25 cellular contexts compared by ENCODE assay signal in the genomic region with DNA sequence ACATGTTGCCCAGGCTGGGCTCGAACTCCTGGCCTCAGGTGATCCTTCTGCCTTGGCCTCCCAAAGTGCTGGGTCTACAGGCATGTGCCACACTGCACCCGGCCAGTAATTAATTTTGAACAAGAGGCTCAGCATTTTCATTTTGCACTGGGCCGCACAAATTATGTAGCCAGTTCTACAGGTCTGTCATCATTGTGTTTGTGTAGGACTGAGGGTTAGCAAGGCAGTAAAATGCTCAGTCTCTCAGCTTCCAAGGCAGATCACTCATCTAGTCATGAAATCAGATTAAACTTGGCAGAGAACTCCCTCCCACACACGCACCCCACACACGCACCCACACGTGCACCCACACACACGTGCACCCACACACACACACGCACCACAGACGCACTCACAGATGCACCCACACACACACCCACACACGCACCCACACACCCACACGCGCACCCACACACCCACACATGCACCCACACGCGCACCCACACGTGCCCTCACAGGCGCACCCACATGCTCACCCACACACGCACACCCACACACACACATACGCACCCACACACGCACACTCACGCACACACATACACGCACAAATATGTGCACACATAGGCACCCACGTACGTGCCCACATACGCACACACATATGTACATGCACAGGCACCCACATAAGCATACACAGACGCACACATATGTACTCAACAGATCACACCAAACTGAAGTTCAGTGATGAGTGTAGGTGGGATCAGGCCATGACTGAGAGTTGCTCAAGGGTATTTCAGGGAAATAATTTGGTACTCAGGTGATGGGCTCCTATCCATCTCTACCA. TPM values are rescaled to one million over a fixed set of nuclear protein-coding genes. Genes with fewer than 3 reads are reported as not detected.
A peak's percentile ranks its signal among the peaks of the same experiment; 100 is the strongest.
DNase-seq lines count a peak whose midpoint lies in the region; ATAC-seq and TF ChIP-seq lines count a peak whose summit lies in the region.
"Had no signal": no experiment of that assay in that cellular context is flagged by ENCODE, and none has a peak within 500 bp of the region (broad histone marks: within the 10 kb centered on the region; RNA-seq: fewer than 3 reads in every experiment).

No MANE protein-coding gene starts in this region.

- H3K9ac ChIP-seq in HCT116 (ENCODE audit: low read length), result peak overlapping the region; percentile 56; the same call in 1 of the 2 replicates
- H3K9ac ChIP-seq: BLaER1 had no signal

- H3K4me3 ChIP-seq in HCT116 (replicated peaks in 1 of 2; ENCODE audit: low read depth in 1 of 2, low read length in 2 of 2), result no peak overlapping the region
- no peak overlapping the region for H3K4me3 ChIP-seq in MG63
- H3K4me3 ChIP-seq: BLaER1, colonic mucosa, gastroesophageal sphincter, smooth muscle cell, upper lobe of left lung had no signal

- intact Hi-C loops in HCT116 (cut with micrococcal nuclease), result loop anchor here (2.0 to 10.0 kb wide), 3 partner anchors 25 to 919 kb away; no protein-coding TSS in a partner anchor

- H3K4me3 Mint-ChIP-seq in activated naive CD8-positive, alpha-beta T cell treated with anti-CD3 and anti-CD28 coated beads for 36 hours, result peak overlapping the region; percentile 42
- H3K4me3 Mint-ChIP-seq in neural crest cell, result no peak overlapping the region
- H3K4me3 Mint-ChIP-seq: activated B cell treated with CpG ODN at 0.5 μM for 24 hours; effector memory CD8-positive, alpha-beta T cell had no signal

- RAD21 ChIA-PET in HCT116 (lab: Charles Lee; ENCODE audit: low non-redundant PET in 1 of 2, low total read pairs in 2 of 2, uncharacterized antibody in 2 of 2, unreplicated experiment in 2 of 2), result no interaction called here

- no peak overlapping the region for H3K27ac ChIP-seq in HCT116 (ENCODE audit: low read depth, low read length)
- H3K27ac ChIP-seq: BLaER1, colonic mucosa, gastroesophageal sphincter, upper lobe of left lung had no signal

- no peaks in the 10 kb centered on the region for H3K4me1 Mint-ChIP-seq in activated naive CD8-positive, alpha-beta T cell treated with anti-CD3 and anti-CD28 coated beads for 36 hours
- H3K4me1 Mint-ChIP-seq in neural crest cell, result peaks cover 5% of the 10 kb centered on the region

- H4K20me1 ChIP-seq in HCT116 (ENCODE audit: insufficient read depth), result no peaks in the 10 kb centered on the region
- H4K20me1 ChIP-seq: BLaER1 had no signal

- CTCF ChIA-PET in HCT116 (lab: Charles Lee), result interaction anchor here (1.0 to 3.9 kb wide), 3 partner anchors 13 to 191 kb away, joined by 3 to 43 read pairs (median 22); no protein-coding TSS in a partner anchor

- H3K4me2 ChIP-seq in HCT116 (ENCODE audit: low read length), result peak overlapping the region; percentile 69
- H3K4me2 ChIP-seq: BLaER1, smooth muscle cell had no signal

- POLR2A ChIA-PET in HCT116 (lab: Charles Lee), result interaction anchor here (1.4 kb wide), 1 partner anchor 25 kb away, joined by 3 read pairs; no protein-coding TSS in a partner anchor

- H3K9me3 Mint-ChIP-seq in activated naive CD8-positive, alpha-beta T cell treated with anti-CD3 and anti-CD28 coated beads for 36 hours, result no peaks in the 10 kb centered on the region
- peaks cover 5% of the 10 kb centered on the region for H3K9me3 Mint-ChIP-seq in neural crest cell
- H3K9me3 Mint-ChIP-seq: activated B cell treated with CpG ODN at 0.5 μM for 24 hours; effector memory CD8-positive, alpha-beta T cell had no signal

- H3K36me3 Mint-ChIP-seq in activated naive CD8-positive, alpha-beta T cell treated with anti-CD3 and anti-CD28 coated beads for 36 hours, result no peaks in the 10 kb centered on the region
- peaks cover 2% of the 10 kb centered on the region for H3K36me3 Mint-ChIP-seq in neural crest cell (ENCODE audit: low read depth)

- H3K27me3 ChIP-seq in HCT116 (ENCODE audit: insufficient read depth, low read length) (no peaks in the 10 kb centered on the region), MG63 (no peaks in the 10 kb centered on the region)
- H3K27me3 ChIP-seq: BLaER1, colonic mucosa, gastroesophageal sphincter, upper lobe of left lung had no signal

- TF ChIP-seq POLR2A in HCT116 (IDR thresholded peaks at IDR 0.05; ENCODE audit: borderline replicate concordance, extremely low read depth, insufficient read depth, insufficient read length), result no peak

- H3K27ac Mint-ChIP-seq in activated naive CD8-positive, alpha-beta T cell treated with anti-CD3 and anti-CD28 coated beads for 36 hours, result no peak overlapping the region
- peak overlapping the region; percentile 65 for H3K27ac Mint-ChIP-seq in neural crest cell (ENCODE audit: unreplicated experiment)
- H3K27ac Mint-ChIP-seq: activated B cell treated with CpG ODN at 0.5 μM for 24 hours; effector memory CD8-positive, alpha-beta T cell had no signal

- TF ChIP-seq CTCF in HCT116 (IDR thresholded peaks at IDR 0.05 in 2 of 3, conservative IDR thresholded peaks at IDR 0.05 in 1 of 3; ENCODE audit: borderline replicate concordance in 1 of 3, insufficient read depth in 1 of 3, low read depth in 2 of 3, low read length in 2 of 3) (no peak), neural crest cell (conservative IDR thresholded peaks at IDR 0.05) (no peak)

- H3K9me2 ChIP-seq in HCT116 (ENCODE audit: insufficient read depth), result no peaks in the 10 kb centered on the region

- H3K36me3 ChIP-seq in HCT116 (ENCODE audit: control insufficient read depth in 1 of 2, insufficient read depth in 2 of 2, low read length in 2 of 2) (no peaks in the 10 kb centered on the region), MG63 (no peaks in the 10 kb centered on the region)
- H3K36me3 ChIP-seq: BLaER1, colonic mucosa, gastroesophageal sphincter, upper lobe of left lung had no signal

- H3K4me1 ChIP-seq in HCT116 (ENCODE audit: control insufficient read depth in 1 of 2, insufficient read depth in 2 of 2, low read length in 2 of 2), result peaks cover 14 to 45% of the 10 kb centered on the region in 2 experiments
- H3K4me1 ChIP-seq: colonic mucosa, gastroesophageal sphincter, upper lobe of left lung had no signal

- no peaks in the 10 kb centered on the region for H3K9me3 ChIP-seq in HCT116 (ENCODE audit: control insufficient read depth in 1 of 2, insufficient read depth in 1 of 2, low read depth in 1 of 2, low read length in 2 of 2)
- H3K9me3 ChIP-seq in MG63, result no peaks in the 10 kb centered on the region
- H3K9me3 ChIP-seq: BLaER1, colonic mucosa, gastroesophageal sphincter, upper lobe of left lung had no signal

- H3K27me3 Mint-ChIP-seq in activated naive CD8-positive, alpha-beta T cell treated with anti-CD3 and anti-CD28 coated beads for 36 hours, result no peaks in the 10 kb centered on the region
- H3K27me3 Mint-ChIP-seq in neural crest cell (ENCODE audit: low read depth), result no peaks in the 10 kb centered on the region
- H3K27me3 Mint-ChIP-seq: activated B cell treated with CpG ODN at 0.5 μM for 24 hours had no signal

- DNase-seq in activated T-cell treated with anti-CD3 and anti-CD28 coated beads for 4 hours (peak; percentile 5), HCT116 (ENCODE audit: low read depth, low spot score) (no peak), neural crest cell (ENCODE audit: low read depth, low spot score) (no peak), MG63 (no peak), NCI-H774 (lab: John Stamatoyannopoulos, UW) (no peak)
- no peak for DNase-seq in activated T-cell treated with anti-CD3 and anti-CD28 coated beads, Interleukin-2, amount 50 U/mL, for 1 hour
- no peak for DNase-seq in activated naive CD8-positive, alpha-beta T cell treated with anti-CD3 and anti-CD28 coated beads for 36 hours
- DNase-seq: activated B cell treated with CpG ODN at 0.5 μM for 24 hours; activated effector memory CD4-positive, alpha-beta T cell treated with Interleukin-2 at 50 U/mL for 16 hours; amniotic stem cell; colonic mucosa; COR-L47; DND-41; effector memory CD8-positive, alpha-beta T cell; mammary epithelial cell; NCI-H1417 treated with DMSO at 0.1 percent for 48 hours; NCI-H524 treated with DMSO at 0.1 percent for 48 hours; occipital lobe; stimulated activated CD4-positive, alpha-beta T cell treated with anti-CD3 and anti-CD28 coated beads, Interleukin-4, amount 100 ng/mL, for 24 hours had no signal

- BruUV-seq in HCT116 (replicated peaks; lab: Mats Ljungman, UMichigan), result no TSS peak

- no peak overlapping the region for H2AFZ ChIP-seq in HCT116 (ENCODE audit: low read depth, low read length, poor library complexity, severe bottlenecking)

- H3K79me2 ChIP-seq in HCT116 (ENCODE audit: insufficient read depth, low read length), result no peaks in the 10 kb centered on the region

- ATAC-seq in HCT116 (no peak), GM18907 (IDR thresholded peaks at IDR 0.05; ENCODE audit: unreplicated experiment) (no peak)
- ATAC-seq: effector memory CD8-positive, alpha-beta T cell; gastroesophageal sphincter had no signal

- TF ChIP-seq RAD21 in HCT116 (IDR thresholded peaks at IDR 0.05; ENCODE audit: low read depth), result no peak

TF ChIP-seq in HCT116, 20 proteins besides CTCF, POLR2A, EP300 and RAD21:
- no peak for TF ChIP-seq POLR2AphosphoS5 (IDR thresholded peaks at IDR 0.05; ENCODE audit: low read depth, low read length)
- no peak for TF ChIP-seq SIN3A (IDR thresholded peaks at IDR 0.05; ENCODE audit: low read depth)
- TF ChIP-seq EGR1 (IDR thresholded peaks at IDR 0.05; ENCODE audit: low read depth), result 0 out of 2 replicates have a peak, but pooled peaks have one; percentile 35

RNA-seq across cellular contexts. Expression of a gene that starts 27.8 kb away (rescaled TPM):
- total RNA-seq in HCT116 (2021; ENCODE audit: unreplicated experiment) (46.2 TPM), neural crest cell (7.5 and 7.7 TPM in 2 replicates)
- 35.4 and 37.9 TPM in 2 replicates for polyA plus RNA-seq in HCT116 (2012)
- 1 to 10 TPM; 1.5 to 2.8 TPM for total RNA-seq in activated naive CD8-positive, alpha-beta T cell treated with anti-CD3 and anti-CD28 coated beads for 36 hours
- total RNA-seq in MG63 (2014; rRNA removed; shearing (Covaris generic); ENCODE audit: low replicate concordance), result 2.1 and 3.5 TPM in 2 replicates

RNA-seq across cellular contexts. Expression of a gene that starts 53.1 kb away (rescaled TPM):
- total RNA-seq in HCT116 (2021; ENCODE audit: unreplicated experiment) (13.0 TPM), neural crest cell (5.2 and 5.3 TPM in 2 replicates)
- 9.9 and 11.2 TPM in 2 replicates for polyA plus RNA-seq in HCT116 (2012)
- 1 to 10 TPM; 1.9 to 2.0 TPM for total RNA-seq in activated naive CD8-positive, alpha-beta T cell treated with anti-CD3 and anti-CD28 coated beads for 36 hours
- total RNA-seq in MG63 (2014; rRNA removed; shearing (Covaris generic); ENCODE audit: low replicate concordance), result 45.2 and 63.9 TPM in 2 replicates
- total RNA-seq: M059J had no signal
